31 cellular contexts compared by ENCODE assay signal in genomic region chr2:150631236-150631603, GRCh38.
"Had no signal": no experiment of that assay in that cellular context is flagged by ENCODE, and none has a peak within 500 bp of the region (broad histone marks: within the 10 kb centered on the region; RNA-seq: fewer than 3 reads in every experiment).

No MANE protein-coding gene starts in this region.

- H3K4me1 Mint-ChIP-seq: nephron progenitor cell; stimulated activated memory B cell treated with anti-CD40 and anti-IgM and Interleukin-4, amounts not matched to agents 10 μg/mL and 1 μg/mL and 100 μg/mL, for 72 hours; T-helper 17 cell had no signal

- H3K27me3 ChIP-seq: adrenal gland, brain microvascular endothelial cell, gastroesophageal sphincter, stomach, thyroid gland, upper lobe of left lung, vagina had no signal

- H3K36me3 Mint-ChIP-seq: activated naive CD8-positive, alpha-beta T cell; stimulated activated memory B cell treated with anti-CD40 and anti-IgM and Interleukin-4, amounts not matched to agents 10 μg/mL and 1 μg/mL and 100 μg/mL, for 72 hours had no signal

- H3K4me3 Mint-ChIP-seq: activated naive CD8-positive, alpha-beta T cell; nephron progenitor cell; stimulated activated memory B cell treated with anti-CD40 and anti-IgM and Interleukin-4, amounts not matched to agents 10 μg/mL and 1 μg/mL and 100 μg/mL, for 72 hours; T-helper 17 cell had no signal

- ATAC-seq: activated CD4-positive, CD25-positive, alpha-beta regulatory T cell treated with anti-CD3 and anti-CD28 coated beads, Interleukin-2, amount 50 U/mL, for 24 hours; gastroesophageal sphincter; lower lobe of right lung; mucosa of descending colon; stimulated activated memory B cell treated with anti-CD40 and anti-IgM and Interleukin-4, amounts not matched to agents 10 μg/mL and 1 μg/mL and 100 μg/mL, for 72 hours; T-helper 17 cell had no signal

- H3K27ac ChIP-seq: coronary artery, dorsolateral prefrontal cortex, lower lobe of right lung, stomach, thyroid gland, upper lobe of left lung, vagina, WERI-Rb-1 had no signal

- H3K4me1 ChIP-seq: gastroesophageal sphincter, lower lobe of right lung, stomach, thyroid gland, upper lobe of left lung, vagina had no signal

- H3K4me3 ChIP-seq: adrenal gland, coronary artery, dorsolateral prefrontal cortex, gastroesophageal sphincter, lower lobe of right lung, mucosa of descending colon, stomach, thyroid gland, upper lobe of left lung, vagina had no signal

- DNase-seq: activated CD4-positive, alpha-beta T cell treated with anti-CD3 and anti-CD28 coated beads for 48 hours; activated CD4-positive, alpha-beta T cell treated with anti-CD3 and anti-CD28 coated beads, Interleukin-2, amount 50 U/mL, for 48 hours; activated CD8-positive, alpha-beta memory T cell treated with anti-CD3 and anti-CD28 coated beads for 24 hours; activated effector memory CD4-positive, alpha-beta T cell treated with Interleukin-2 at 50 U/mL for 16 hours; activated naive CD4-positive, alpha-beta T cell treated with Interleukin-2 at 50 U/mL for 16 hours; adrenal gland; aorta; effector memory CD4-positive, alpha-beta T cell; erythroblast; lower lobe of right lung; mesendoderm; mucosa of descending colon; nephron progenitor cell; small intestine; stimulated activated CD4-positive, alpha-beta T cell treated with anti-CD3 and anti-CD28 coated beads, Interleukin-4, amount 100 ng/mL, for 4 hours; stimulated activated CD8-positive, alpha-beta memory T cell treated with anti-CD3 and anti-CD28 coated beads, Interleukin-4, amount 100 ng/mL, for 48 hours; stomach; T-helper 17 cell; T1000; thyroid gland; upper lobe of left lung; WERI-Rb-1 had no signal

- H3K36me3 ChIP-seq: adrenal gland, brain microvascular endothelial cell, gastroesophageal sphincter, lower lobe of right lung, stomach, thyroid gland, upper lobe of left lung, vagina, WERI-Rb-1 had no signal

- H3K27me3 Mint-ChIP-seq: activated naive CD8-positive, alpha-beta T cell; progenitor cell of endocrine pancreas; stimulated activated memory B cell treated with anti-CD40 and anti-IgM and Interleukin-4, amounts not matched to agents 10 μg/mL and 1 μg/mL and 100 μg/mL, for 72 hours had no signal

- H3K27ac Mint-ChIP-seq: activated naive CD8-positive, alpha-beta T cell; nephron progenitor cell; progenitor cell of endocrine pancreas; stimulated activated memory B cell treated with anti-CD40 and anti-IgM and Interleukin-4, amounts not matched to agents 10 μg/mL and 1 μg/mL and 100 μg/mL, for 72 hours; T-helper 17 cell had no signal

- H3K9me3 Mint-ChIP-seq: stimulated activated memory B cell treated with anti-CD40 and anti-IgM and Interleukin-4, amounts not matched to agents 10 μg/mL and 1 μg/mL and 100 μg/mL, for 72 hours had no signal

- H3K9me3 ChIP-seq: adrenal gland, gastroesophageal sphincter, lower lobe of right lung, mucosa of descending colon, stomach, thyroid gland, upper lobe of left lung, vagina had no signal

- FAIRE-seq: small intestine had no signal
